In the genomic region with DNA sequence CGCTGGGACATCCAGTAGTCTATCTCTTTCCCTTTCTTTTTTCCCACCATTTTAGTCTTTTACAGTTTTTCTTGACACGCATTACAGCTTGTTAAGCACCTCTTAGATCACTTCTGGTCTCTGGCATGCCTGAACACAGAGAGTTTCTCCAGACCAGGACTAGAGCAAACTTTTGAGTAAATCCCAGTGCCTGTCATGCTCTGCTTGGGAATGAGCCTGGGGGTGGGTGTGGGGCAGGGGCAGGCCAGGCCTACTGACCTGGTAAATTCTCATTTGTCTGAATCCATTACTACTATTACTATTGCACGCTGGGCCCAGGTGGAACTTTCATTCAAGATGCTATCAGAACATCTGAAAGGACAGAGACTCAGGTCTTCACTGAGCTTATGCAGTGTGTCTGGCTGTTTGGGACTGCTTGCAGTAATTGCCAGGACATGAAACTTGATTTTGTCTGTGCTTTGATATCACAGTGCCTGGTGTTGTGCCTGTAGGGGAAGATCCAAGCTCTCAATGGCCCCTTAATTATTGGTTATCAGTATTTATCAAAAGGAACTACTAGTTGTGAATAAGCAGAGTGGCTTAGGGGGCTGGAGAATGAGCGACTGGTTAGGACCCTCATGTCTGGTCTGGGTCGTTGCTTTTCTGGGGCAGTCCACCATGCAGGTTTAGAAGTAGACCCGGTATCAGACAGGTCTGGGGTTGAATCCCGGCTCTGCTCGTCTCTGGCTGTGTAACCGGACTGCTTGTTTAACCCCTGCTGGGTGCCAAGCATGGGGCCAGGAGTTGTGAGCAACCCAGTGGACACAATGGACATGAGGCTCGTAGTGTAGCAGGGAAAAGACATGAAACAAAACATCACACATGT, we compare ENCODE assay signal across 22 cellular contexts.
DNase-seq lines count a peak whose midpoint lies in the region; ATAC-seq, FAIRE-seq and TF ChIP-seq lines count a peak whose summit lies in the region.
"Had no signal": no experiment of that assay in that cellular context is flagged by ENCODE, and none has a peak within 500 bp of the region (broad histone marks: within the 10 kb centered on the region; RNA-seq: fewer than 3 reads in every experiment).

No MANE protein-coding gene starts in this region.

- H3K27ac ChIP-seq in upper lobe of right lung, result no peak overlapping the region
- no peak overlapping the region for H3K27ac ChIP-seq in left lung
- H3K27ac ChIP-seq: BLaER1 treated with 17β-estradiol and CSF1 and Interleukin-3, amounts not matched to agents 10 nM and 100 nM; GM23248 had no signal

- H3K4me3 ChIP-seq in upper lobe of right lung, result no peak overlapping the region
- no peak overlapping the region for H3K4me3 ChIP-seq in left lung
- H3K4me3 ChIP-seq: BLaER1 treated with 17β-estradiol and CSF1 and Interleukin-3, amounts not matched to agents 10 nM and 100 nM; GM23248; HAP-1 had no signal

- ATAC-seq in activated CD8-positive, alpha-beta memory T cell treated with anti-CD3 and anti-CD28 coated beads, Interleukin-2, amount 10 ng/mL, durations not matched to agents 7 days and 5 days, result no peak
- ATAC-seq in upper lobe of right lung, result no peak
- ATAC-seq in left lung, result no peak
- ATAC-seq in HG02840 (IDR thresholded peaks at IDR 0.05; ENCODE audit: low FRiP score, unreplicated experiment), result no peak
- ATAC-seq: CD8-positive, alpha-beta T cell had no signal

- H3K9me3 ChIP-seq in upper lobe of right lung, result no peaks in the 10 kb centered on the region
- H3K9me3 ChIP-seq in left lung, result no peaks in the 10 kb centered on the region
- H3K9me3 ChIP-seq: BLaER1 treated with 17β-estradiol and CSF1 and Interleukin-3, amounts not matched to agents 10 nM and 100 nM; HAP-1 had no signal

- CTCF ChIA-PET in activated CD8-positive, alpha-beta memory T cell treated with anti-CD3 and anti-CD28 coated beads, Interleukin-2, amount 10 ng/mL, durations not matched to agents 7 days and 5 days (lab: Charles Lee), result interaction anchor here (0.5 kb wide), 1 partner anchor 1620 kb away, joined by 4 read pairs; no protein-coding TSS in a partner anchor

- H3K27ac Mint-ChIP-seq in activated CD8-positive, alpha-beta memory T cell treated with anti-CD3 and anti-CD28 coated beads, Interleukin-2, amount 10 ng/mL, durations not matched to agents 7 days and 5 days, result no peak overlapping the region
- H3K27ac Mint-ChIP-seq: CD8-positive, alpha-beta T cell had no signal

- H3K36me3 ChIP-seq in upper lobe of right lung, result no peaks in the 10 kb centered on the region
- H3K36me3 ChIP-seq in left lung, result no peaks in the 10 kb centered on the region
- H3K36me3 ChIP-seq: BLaER1 treated with 17β-estradiol and CSF1 and Interleukin-3, amounts not matched to agents 10 nM and 100 nM; HAP-1 had no signal

- H3K4me1 Mint-ChIP-seq in activated CD8-positive, alpha-beta memory T cell treated with anti-CD3 and anti-CD28 coated beads, Interleukin-2, amount 10 ng/mL, durations not matched to agents 7 days and 5 days, result no peaks in the 10 kb centered on the region

- DNase-seq in activated CD8-positive, alpha-beta memory T cell treated with anti-CD3 and anti-CD28 coated beads for 24 hours, result peak; percentile 50
- DNase-seq in activated CD8-positive, alpha-beta memory T cell treated with anti-CD3 and anti-CD28 coated beads, Interleukin-2, amount 10 ng/mL, durations not matched to agents 7 days and 5 days, result no peak
- DNase-seq in mesenteric fat pad (ENCODE audit: low spot score) (peak; percentile 53), upper lobe of right lung (peak; percentile 25), D721Med (ENCODE audit: insufficient read length, low spot score) (no peak), left lung (no peak)
- DNase-seq: 8988T; Calu3; CD8-positive, alpha-beta T cell; DMS 273 treated with DMSO at 0.1 percent for 48 hours; DMS53; DND-41; EL; GM23248; IMR-90 had no signal

- no peak for FAIRE-seq in D721Med (lab: Jason Lieb, UNC)
- FAIRE-seq: G401.6, GM12891, GM19239, HTR-8/SVneo had no signal

- intact Hi-C loops in upper lobe of right lung (cut with DNase I), result no loop called here
- intact Hi-C loops in left lung (cut with DNase I), result no loop called here

- H3K36me3 Mint-ChIP-seq in activated CD8-positive, alpha-beta memory T cell treated with anti-CD3 and anti-CD28 coated beads, Interleukin-2, amount 10 ng/mL, durations not matched to agents 7 days and 5 days, result no peaks in the 10 kb centered on the region
- H3K36me3 Mint-ChIP-seq: CD8-positive, alpha-beta T cell had no signal

- H3K27me3 ChIP-seq in upper lobe of right lung, result no peaks in the 10 kb centered on the region
- H3K27me3 ChIP-seq in left lung, result no peaks in the 10 kb centered on the region

- H3K9me3 Mint-ChIP-seq in activated CD8-positive, alpha-beta memory T cell treated with anti-CD3 and anti-CD28 coated beads, Interleukin-2, amount 10 ng/mL, durations not matched to agents 7 days and 5 days (ENCODE audit: low read depth), result no peaks in the 10 kb centered on the region
- H3K9me3 Mint-ChIP-seq: CD8-positive, alpha-beta T cell had no signal

- peaks cover 73% of the 10 kb centered on the region for H3K27me3 Mint-ChIP-seq in activated CD8-positive, alpha-beta memory T cell treated with anti-CD3 and anti-CD28 coated beads, Interleukin-2, amount 10 ng/mL, durations not matched to agents 7 days and 5 days

- H3K4me1 ChIP-seq in upper lobe of right lung, result no peaks in the 10 kb centered on the region
- H3K4me1 ChIP-seq in left lung, result peaks cover 0 to 4% of the 10 kb centered on the region in 2 donors

- no peak for TF ChIP-seq CTCF in upper lobe of right lung (IDR thresholded peaks at IDR 0.05)
- no peak for TF ChIP-seq CTCF in D721Med (IDR thresholded peaks at IDR 0.05; ENCODE audit: insufficient read depth, missing control alignments)
- no peak for TF ChIP-seq CTCF in left lung (IDR thresholded peaks at IDR 0.05)

- no peak overlapping the region for H3K4me3 Mint-ChIP-seq in activated CD8-positive, alpha-beta memory T cell treated with anti-CD3 and anti-CD28 coated beads, Interleukin-2, amount 10 ng/mL, durations not matched to agents 7 days and 5 days
- H3K4me3 Mint-ChIP-seq: CD8-positive, alpha-beta T cell had no signal

Comparison
In these comparisons a context has a peak if more than half of its experiments do, and no peak if none do; other contexts are left out.
1. DNase-seq: peak in activated CD8-positive, alpha-beta memory T cell treated with anti-CD3 and anti-CD28 coated beads for 24 hours (single experiment), mesenteric fat pad (single experiment) and upper lobe of right lung (single experiment); none in activated CD8-positive, alpha-beta memory T cell treated with anti-CD3 and anti-CD28 coated beads, Interleukin-2, amount 10 ng/mL, durations not matched to agents 7 days and 5 days (single experiment), D721Med (single experiment) and left lung (0 of 2).